ENCODE assay signal across 17 cellular contexts in the genomic region with DNA sequence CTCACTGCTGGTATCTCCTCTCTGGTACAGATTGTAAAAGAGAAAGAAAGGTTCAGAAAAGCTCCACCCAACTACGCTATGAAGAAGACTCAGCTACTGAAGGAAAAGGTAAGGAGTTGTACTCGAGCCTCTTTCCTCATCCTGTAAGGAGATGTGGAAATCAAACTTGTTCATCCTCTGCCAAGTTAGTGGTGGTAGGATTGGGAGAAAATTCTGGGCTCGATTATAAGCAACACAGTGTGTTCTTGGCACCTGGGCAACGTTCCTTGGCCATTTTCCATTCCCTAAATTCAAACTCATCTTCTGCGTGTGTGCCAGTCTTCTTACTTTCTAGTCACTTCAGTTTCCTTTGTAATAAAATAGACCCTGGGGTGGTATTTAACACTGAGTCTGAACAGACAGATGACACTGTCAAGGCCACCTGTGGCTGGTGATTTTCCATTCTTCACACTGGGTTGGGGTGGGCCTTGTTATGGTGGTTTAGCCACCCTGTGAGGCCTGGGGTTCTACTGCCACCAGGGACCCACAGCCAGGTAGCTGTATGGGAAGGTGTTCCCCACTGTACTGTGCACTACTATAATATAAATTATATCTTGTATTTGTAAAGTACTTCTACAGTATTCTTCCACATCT. TPM values are rescaled to one million over a fixed set of nuclear protein-coding genes. Genes with fewer than 3 reads are reported as not detected.
A peak's percentile ranks its signal among the peaks of the same experiment; 100 is the strongest.
DNase-seq lines count a peak whose midpoint lies in the region; ATAC-seq, FAIRE-seq and TF ChIP-seq lines count a peak whose summit lies in the region.
"Had no signal": no experiment of that assay in that cellular context is flagged by ENCODE, and none has a peak within 500 bp of the region (broad histone marks: within the 10 kb centered on the region; RNA-seq: fewer than 3 reads in every experiment).

No MANE protein-coding gene starts in this region.

- H3K36me3 ChIP-seq in CD8-positive, alpha-beta memory T cell (ENCODE audit: insufficient read depth, low read length): peaks cover 55% of the 10 kb centered on the region
- peaks cover 46% of the 10 kb centered on the region for H3K36me3 ChIP-seq in astrocyte (ENCODE audit: insufficient read depth, low read length)
- H3K36me3 ChIP-seq in esophagus squamous epithelium: peaks cover 39 to 100% (median 48%) of the 10 kb centered on the region in 3 donors

- H3K27ac Mint-ChIP-seq in CD8-positive, alpha-beta memory T cell: peak overlapping the region in 1 of 8 donors; percentile 81
- H3K27ac Mint-ChIP-seq in astrocyte (ENCODE audit: unreplicated experiment): peak overlapping the region; percentile 99
- H3K27ac Mint-ChIP-seq: activated naive CD8-positive, alpha-beta T cell had no signal

- TF ChIP-seq CTCF in A549 (IDR thresholded peaks at IDR 0.05) (no peak), astrocyte (IDR thresholded peaks at IDR 0.05; ENCODE audit: insufficient read depth, low read depth, low read length) (no peak), esophagus squamous epithelium (IDR thresholded peaks at IDR 0.05) (no peak)

- H3K4me1 ChIP-seq in A549: peaks cover 16% of the 10 kb centered on the region; the same call in 2 of the 3 replicates
- no peaks in the 10 kb centered on the region for H3K4me1 ChIP-seq in CD8-positive, alpha-beta memory T cell (ENCODE audit: insufficient read depth, low read length)
- H3K4me1 ChIP-seq in astrocyte (ENCODE audit: insufficient read depth, low read length): peaks cover 4% of the 10 kb centered on the region
- no peaks in the 10 kb centered on the region for H3K4me1 ChIP-seq in esophagus squamous epithelium
- H3K4me1 ChIP-seq: sigmoid colon, suprapubic skin had no signal

- DNase-seq in A549 (ENCODE audit: low read depth in 1 of 2, low spot score in 1 of 2) (no peak), astrocyte (ENCODE audit: low read depth) (no peak), iris pigment epithelial cell (ENCODE audit: low read depth) (peak; percentile 44), HEK293T (ENCODE audit: extremely low spot score) (no peak), esophagus squamous epithelium (lab: John Stamatoyannopoulos, UW) (no peak), NCI-H82 (lab: John Stamatoyannopoulos, UW) (no peak)
- DNase-seq in CD8-positive, alpha-beta memory T cell: no peak
- DNase-seq: caudate nucleus, NCI-H2029, RPMI8226, sigmoid colon had no signal

- TF ChIP-seq EP300 in A549 (IDR thresholded peaks at IDR 0.05): no peak

- H3K27ac ChIP-seq in A549 (peak overlapping the region; percentile 58 to 72; a peak in 4 of 6 replicates), astrocyte (ENCODE audit: low read depth, low read length) (no peak overlapping the region), esophagus squamous epithelium (no peak overlapping the region)
- H3K27ac ChIP-seq in CD8-positive, alpha-beta memory T cell (ENCODE audit: low read depth, low read length): peak overlapping the region; percentile 22
- H3K27ac ChIP-seq: HL-60, sigmoid colon, suprapubic skin had no signal

- no peaks in the 10 kb centered on the region for H3K27me3 ChIP-seq in CD8-positive, alpha-beta memory T cell (ENCODE audit: insufficient read depth, low read length, poor library complexity, severe bottlenecking)
- H3K27me3 ChIP-seq in astrocyte (ENCODE audit: insufficient read depth, low read length): no peaks in the 10 kb centered on the region
- H3K27me3 ChIP-seq in esophagus squamous epithelium: no peaks in the 10 kb centered on the region
- H3K27me3 ChIP-seq: sigmoid colon, suprapubic skin had no signal

- H3K4me2 ChIP-seq in A549: no peak overlapping the region
- no peak overlapping the region for H3K4me2 ChIP-seq in astrocyte (ENCODE audit: low read length)

- no peaks in the 10 kb centered on the region for H3K9me3 Mint-ChIP-seq in CD8-positive, alpha-beta memory T cell
- H3K9me3 Mint-ChIP-seq in astrocyte (ENCODE audit: unreplicated experiment): no peaks in the 10 kb centered on the region

- peak overlapping the region in 1 of 7 donors; percentile 32 for H3K4me3 Mint-ChIP-seq in CD8-positive, alpha-beta memory T cell
- H3K4me3 Mint-ChIP-seq in astrocyte (ENCODE audit: unreplicated experiment): no peak overlapping the region
- H3K4me3 Mint-ChIP-seq: activated naive CD8-positive, alpha-beta T cell had no signal

- H3K9ac ChIP-seq in astrocyte (ENCODE audit: low read length): no peak overlapping the region

- CTCF ChIA-PET in A549 (lab: Yijun Ruan, JAX) (interaction anchor here (0.6 to 2.9 kb wide), 2 partner anchors 9 to 10 kb away, joined by 4 to 20 read pairs; no protein-coding TSS in a partner anchor), HEK293T (lab: Yijun Ruan, JAX) (interaction anchor here (1.5 kb wide), 1 partner anchor 10 kb away, joined by 4 read pairs; no protein-coding TSS in a partner anchor)
- CTCF ChIA-PET in CD8-positive, alpha-beta memory T cell (lab: Charles Lee): interaction anchor here (0.9 kb wide), 1 partner anchor 11 kb away, joined by 3 read pairs; no protein-coding TSS in a partner anchor

- no peak overlapping the region for H2AFZ ChIP-seq in astrocyte (ENCODE audit: low read depth, low read length)

- H3K9me3 ChIP-seq in A549 (no peaks in the 10 kb centered on the region), astrocyte (ENCODE audit: insufficient read depth, low read depth, low read length) (no peaks in the 10 kb centered on the region), esophagus squamous epithelium (no peaks in the 10 kb centered on the region)
- no peaks in the 10 kb centered on the region for H3K9me3 ChIP-seq in CD8-positive, alpha-beta memory T cell (ENCODE audit: low read length)
- H3K9me3 ChIP-seq: sigmoid colon, suprapubic skin had no signal

- no peaks in the 10 kb centered on the region for H4K20me1 ChIP-seq in astrocyte (ENCODE audit: insufficient read depth, low read length)

- H3K4me3 ChIP-seq in A549 (no peak overlapping the region), astrocyte (ENCODE audit: insufficient read depth, low read depth, low read length) (no peak overlapping the region), esophagus squamous epithelium (no peak overlapping the region)
- no peak overlapping the region for H3K4me3 ChIP-seq in CD8-positive, alpha-beta memory T cell (ENCODE audit: low read length)
- H3K4me3 ChIP-seq: sigmoid colon, suprapubic skin had no signal

- intact Hi-C loops in esophagus squamous epithelium (cut with DNase I): no loop called here

- TF ChIP-seq POLR2A in A549 (IDR thresholded peaks at IDR 0.05; ENCODE audit: low read length) (no peak), esophagus squamous epithelium (IDR thresholded peaks at IDR 0.05) (no peak)

- POLR2A ChIA-PET in A549 (lab: Yijun Ruan, JAX): no interaction called here
- POLR2A ChIA-PET in CD8-positive, alpha-beta memory T cell (lab: Charles Lee): no interaction called here
- POLR2A ChIA-PET in HEK293T (lab: Yijun Ruan, JAX): no interaction called here

- no peaks in the 10 kb centered on the region for H3K79me2 ChIP-seq in astrocyte (ENCODE audit: insufficient read depth, low read length)

- peaks cover 10 to 79% (median 28%) of the 10 kb centered on the region in 3 donors for H3K36me3 Mint-ChIP-seq in CD8-positive, alpha-beta memory T cell
- peaks cover 29% of the 10 kb centered on the region for H3K36me3 Mint-ChIP-seq in astrocyte (ENCODE audit: low read depth, unreplicated experiment)

- TF ChIP-seq RAD21 in A549 (conservative IDR thresholded peaks at IDR 0.05 in 1 of 2, IDR thresholded peaks at IDR 0.05 in 1 of 2): no peak

- no peaks in the 10 kb centered on the region for H3K4me1 Mint-ChIP-seq in CD8-positive, alpha-beta memory T cell
- H3K4me1 Mint-ChIP-seq in astrocyte (ENCODE audit: low read depth, unreplicated experiment): peaks cover 9% of the 10 kb centered on the region

- ATAC-seq in A549: no peak
- no peak for ATAC-seq in HG03159 (IDR thresholded peaks at IDR 0.05; ENCODE audit: unreplicated experiment)

- 91% methylated on average over 5 of the region's 5 CpGs for WGBS in A549 (ENCODE audit: missing lambda C conversion rate)
- WGBS in esophagus squamous epithelium, 2 donors: 75 to 77% methylated on average over 5 of the region's 5 CpGs

- FAIRE-seq in A549 (lab: Jason Lieb, UNC) (no peak), astrocyte (lab: Jason Lieb, UNC) (no peak)
- FAIRE-seq: D721Med had no signal

- H3K27me3 Mint-ChIP-seq in CD8-positive, alpha-beta memory T cell: no peaks in the 10 kb centered on the region
- H3K27me3 Mint-ChIP-seq in astrocyte (ENCODE audit: low read depth, unreplicated experiment): no peaks in the 10 kb centered on the region
- H3K27me3 Mint-ChIP-seq: activated naive CD8-positive, alpha-beta T cell had no signal

TF ChIP-seq in A549, 52 proteins besides CTCF, POLR2A, EP300 and RAD21 (continues in another document):
- TF ChIP-seq RCOR1 (IDR thresholded peaks at IDR 0.05; ENCODE audit: low read depth, low read length): no peak

TF ChIP-seq in HEK293T, 16 proteins besides CTCF, POLR2A, EP300 and RAD21 (continues in another document):
- TF ChIP-seq LEF1 (IDR thresholded peaks at IDR 0.05; ENCODE audit: borderline replicate concordance): no peak

RNA-seq across cellular contexts. Expression of gene ITPKA, which starts 17.1 kb away (rescaled TPM):
- 0.52 and 0.73 TPM in 2 replicates for polyA plus RNA-seq in A549 (2011; rRNA removed)
- 1.3 and 1.7 TPM in 2 replicates for polyA plus RNA-seq in A549 (2012; cell fraction: cytosol; rRNA removed)
- polyA plus RNA-seq in A549 (2012; cell fraction: nucleus; rRNA removed): 1.9 and 3.9 TPM in 2 replicates
- 1.1 to 1.5 TPM (median 1.3 TPM) in 3 replicates for polyA plus RNA-seq in A549 (2017; fragmentation: RNase III; extraction: RNeasy Plus Mini Kit Qiagen cat#74134 plus additional on column Dnase treatment)
- polyA minus RNA-seq in A549 (2011; rRNA and poly(A)+ RNA removed): 1.7 TPM in 1 of 2 replicates, not detected in the other
- under 1 TPM; 0.44 to 0.53 TPM for total RNA-seq in CD8-positive, alpha-beta memory T cell
- not detected for polyA plus RNA-seq in CD8-positive, alpha-beta memory T cell
- 1.0 and 1.2 TPM in 2 replicates for total RNA-seq in astrocyte
- total RNA-seq in esophagus squamous epithelium: under 1 TPM in 3 of 4 donors, not detected in 1; 0.19 to 0.76 (median 0.57) TPM

RNA-seq across cellular contexts. Expression of gene LTK, which starts 37.1 kb away (rescaled TPM):
- polyA plus RNA-seq in A549 (2011; rRNA removed) (0.09 and 0.10 TPM in 2 replicates), A549 (2017; fragmentation: RNase III; extraction: RNeasy Plus Mini Kit Qiagen cat#74134 plus additional on column Dnase treatment) (0.16 to 0.17 TPM (median 0.16 TPM) in 3 replicates)
- 0.09 and 0.16 TPM in 2 replicates for polyA plus RNA-seq in A549 (2012; cell fraction: cytosol; rRNA removed)
- polyA plus RNA-seq in A549 (2012; cell fraction: nucleus; rRNA removed): 0.69 and 0.82 TPM in 2 replicates
- not detected in 2 replicates for polyA minus RNA-seq in A549 (2011; rRNA and poly(A)+ RNA removed)
- total RNA-seq in CD8-positive, alpha-beta memory T cell: under 1 TPM; 0.27 to 0.31 TPM
- 7.3 TPM for polyA plus RNA-seq in CD8-positive, alpha-beta memory T cell
- total RNA-seq in astrocyte (0.14 TPM in 1 of 2 replicates, not detected in the other), esophagus squamous epithelium (under 1 TPM in 2 of 4 donors, not detected in 2; 0.38 to 0.82 TPM)
- total RNA-seq: G401 had no signal

RNA-seq across cellular contexts. Expression of gene RTF1, which starts 59.6 kb away (rescaled TPM):
- 20.0 and 22.8 TPM in 2 replicates for polyA plus RNA-seq in A549 (2011; rRNA removed)
- polyA plus RNA-seq in A549 (2012; cell fraction: cytosol; rRNA removed): 11.4 and 13.6 TPM in 2 replicates
- 6.8 and 10.7 TPM in 2 replicates for polyA plus RNA-seq in A549 (2012; cell fraction: nucleus; rRNA removed)
- polyA plus RNA-seq in A549 (2017; fragmentation: RNase III; extraction: RNeasy Plus Mini Kit Qiagen cat#74134 plus additional on column Dnase treatment): 21.1 to 22.8 TPM (median 21.5 TPM) in 3 replicates
- 9.4 and 9.7 TPM in 2 replicates for polyA minus RNA-seq in A549 (2011; rRNA and poly(A)+ RNA removed)
- 10 to 100 TPM; 32.9 to 35.5 TPM for total RNA-seq in CD8-positive, alpha-beta memory T cell
- polyA plus RNA-seq in CD8-positive, alpha-beta memory T cell: 28.2 TPM
- total RNA-seq in astrocyte: 37.8 and 42.0 TPM in 2 replicates
- total RNA-seq in esophagus squamous epithelium: 10 to 100 TPM; 23.3 to 41.6 (median 33.6) TPM

Comparison
In these comparisons a context has a peak if more than half of its experiments do, and no peak if none do; other contexts are left out.
1. H3K27ac ChIP-seq: peak in A549 (2 of 2) and CD8-positive, alpha-beta memory T cell (single experiment); none in astrocyte (single experiment) and esophagus squamous epithelium (0 of 4).